Comparison of ENCODE assay signal across 10 cellular contexts in genomic region chr1:68346192-68346808, GRCh38.
DNase-seq lines count a peak whose midpoint lies in the region; ATAC-seq and TF ChIP-seq lines count a peak whose summit lies in the region.
"Had no signal": no experiment of that assay in that cellular context is flagged by ENCODE, and none has a peak within 500 bp of the region (broad histone marks: within the 10 kb centered on the region; RNA-seq: fewer than 3 reads in every experiment).

No MANE protein-coding gene starts in this region.

- H3K27me3 Mint-ChIP-seq in natural killer cell (ENCODE audit: low read depth in 2 of 2), result no peaks in the 10 kb centered on the region
- H3K27me3 Mint-ChIP-seq: central memory CD8-positive, alpha-beta T cell had no signal

- intact Hi-C loops in aorta (cut with DNase I) (loop anchor here in 1 of 2 donors (2.0 kb wide), 1 partner anchor 225 kb away; no protein-coding TSS in a partner anchor), natural killer cell (cut with micrococcal nuclease) (no loop called here)

- no peaks in the 10 kb centered on the region for H3K9me3 ChIP-seq in aorta (ENCODE audit: control insufficient read depth, low read length)
- H3K9me3 ChIP-seq: HAP-1 had no signal

- CTCF ChIA-PET in HEK293T (lab: Yijun Ruan, JAX), result interaction anchor here (0.7 to 2.7 kb wide), 8 partner anchors 9 to 585 kb away, joined by 3 to 21 read pairs (median 4); no protein-coding TSS in a partner anchor

- H3K9me3 Mint-ChIP-seq in natural killer cell, result no peaks in the 10 kb centered on the region

- POLR2A ChIA-PET in HEK293T (lab: Yijun Ruan, JAX), result interaction anchor here (0.7 kb wide), 1 partner anchor 520 kb away, joined by 4 read pairs; no protein-coding TSS in a partner anchor

- no peaks in the 10 kb centered on the region for H3K4me1 ChIP-seq in aorta (ENCODE audit: control insufficient read depth in 1 of 2, insufficient read depth in 2 of 2, low read length in 2 of 2)
- H3K4me1 ChIP-seq: HAP-1 had no signal

- DNase-seq in AG09309 (ENCODE audit: low read depth), result no peak
- peak; percentile 37 for DNase-seq in HEK293T (ENCODE audit: extremely low spot score)
- peak; percentile 39 for DNase-seq in iris pigment epithelial cell (ENCODE audit: low read depth)
- DNase-seq in aorta, result no peak
- no peak for DNase-seq in natural killer cell

- H3K27ac Mint-ChIP-seq in natural killer cell, result no peak overlapping the region

- H3K27ac ChIP-seq in aorta (ENCODE audit: low read depth in 1 of 2, low read length in 2 of 2), result no peak overlapping the region

- no peaks in the 10 kb centered on the region for H3K27me3 ChIP-seq in aorta (ENCODE audit: control insufficient read depth in 1 of 2, insufficient read depth in 2 of 2, low read length in 1 of 2)

- peak; percentile 49; the same call in 2 of the 3 replicates for ATAC-seq in SK-N-SH treated with all-trans-retinoic acid at 6 μM for 48 hours
- ATAC-seq in aorta (ENCODE audit: low FRiP score), result no peak
- ATAC-seq in HG02623 (IDR thresholded peaks at IDR 0.05; ENCODE audit: unreplicated experiment), result no peak
- ATAC-seq in HG03196 (IDR thresholded peaks at IDR 0.05; ENCODE audit: unreplicated experiment), result no peak
- no peak for ATAC-seq in natural killer cell

- 61 to 62% methylated on average over 3 of the region's 3 CpGs for WGBS in aorta, 2 donors

- H3K4me1 Mint-ChIP-seq in natural killer cell, result no peaks in the 10 kb centered on the region
- H3K4me1 Mint-ChIP-seq: central memory CD8-positive, alpha-beta T cell had no signal

- no peaks in the 10 kb centered on the region for H3K36me3 ChIP-seq in aorta (ENCODE audit: control insufficient read depth in 1 of 2, insufficient read depth in 2 of 2, low read length in 1 of 2)
- H3K36me3 ChIP-seq: HAP-1 had no signal

- no peaks in the 10 kb centered on the region for H3K36me3 Mint-ChIP-seq in natural killer cell

- TF ChIP-seq CTCF in AG09309 (IDR thresholded peaks at IDR 0.05; ENCODE audit: control insufficient read depth, insufficient read depth, low read depth, low read length, missing control alignments) (peak; percentile 30), natural killer cell (IDR thresholded peaks at IDR 0.05) (no peak)

- H3K4me3 ChIP-seq in AG09309 (ENCODE audit: control insufficient read depth, low read depth, low read length) (no peak overlapping the region), aorta (ENCODE audit: low read length in 2 of 2) (no peak overlapping the region)
- H3K4me3 ChIP-seq: HAP-1 had no signal

- no peak overlapping the region for H3K4me3 Mint-ChIP-seq in natural killer cell
- H3K4me3 Mint-ChIP-seq: central memory CD8-positive, alpha-beta T cell had no signal

TF ChIP-seq in HEK293T, 16 proteins besides CTCF, POLR2A, EP300 and RAD21:
- TF ChIP-seq FOXA1 (IDR thresholded peaks at IDR 0.05) (no peak), FOXK2 (IDR thresholded peaks at IDR 0.05) (no peak), NFRKB (IDR thresholded peaks at IDR 0.05) (no peak), ARNT (IDR thresholded peaks at IDR 0.05) (no peak), ELF4 (IDR thresholded peaks at IDR 0.05) (no peak), L3MBTL2 (conservative IDR thresholded peaks at IDR 0.05) (no peak), SUZ12 (IDR thresholded peaks at IDR 0.05) (no peak), PKNOX1 (IDR thresholded peaks at IDR 0.05) (no peak), LEF1 (IDR thresholded peaks at IDR 0.05; ENCODE audit: borderline replicate concordance) (no peak), HDGF (IDR thresholded peaks at IDR 0.05; ENCODE audit: borderline replicate concordance) (no peak), TARDBP (IDR thresholded peaks at IDR 0.05) (no peak), CTBP1 (IDR thresholded peaks at IDR 0.05; ENCODE audit: borderline replicate concordance) (no peak), ZNF384 (IDR thresholded peaks at IDR 0.05) (no peak), FOXM1 (IDR thresholded peaks at IDR 0.05; ENCODE audit: borderline replicate concordance) (no peak), BHLHE40 (IDR thresholded peaks at IDR 0.05; ENCODE audit: borderline replicate concordance) (no peak), SP1 (IDR thresholded peaks at IDR 0.05) (no peak)

TF ChIP-seq in SK-N-SH treated with all-trans-retinoic acid at 6 μM for 48 hours, 23 proteins besides CTCF, POLR2A, EP300 and RAD21:
- no peak for TF ChIP-seq PPARA (CRISPR knock-in tag; IDR thresholded peaks at IDR 0.05; ENCODE audit: borderline replicate concordance)
- no peak for TF ChIP-seq CREB5 (CRISPR knock-in tag; IDR thresholded peaks at IDR 0.05; ENCODE audit: low read depth)
- no peak for TF ChIP-seq GLIS3 (CRISPR knock-in tag; IDR thresholded peaks at IDR 0.05)
- TF ChIP-seq OSR1 (CRISPR knock-in tag; IDR thresholded peaks at IDR 0.05), result no peak
- TF ChIP-seq ZFP30 (CRISPR knock-in tag; IDR thresholded peaks at IDR 0.05), result no peak
- TF ChIP-seq CSRNP3 (CRISPR knock-in tag; IDR thresholded peaks at IDR 0.05), result no peak
- TF ChIP-seq TSHZ2 (CRISPR knock-in tag; IDR thresholded peaks at IDR 0.05), result no peak
- TF ChIP-seq ISL1 (CRISPR knock-in tag; IDR thresholded peaks at IDR 0.05), result no peak
- no peak for TF ChIP-seq TCF4 (CRISPR knock-in tag; IDR thresholded peaks at IDR 0.05; ENCODE audit: borderline replicate concordance)
- no peak for TF ChIP-seq ZFP3 (CRISPR knock-in tag; IDR thresholded peaks at IDR 0.05)
- TF ChIP-seq ARNTL (CRISPR knock-in tag; IDR thresholded peaks at IDR 0.05; ENCODE audit: borderline replicate concordance, low read depth), result no peak
TF ChIP-seq in SK-N-SH treated with all-trans-retinoic acid at 6 μM for 48 hours: peak in this region for 0.

Comparison
In these comparisons a context has a peak if more than half of its experiments do, and no peak if none do; other contexts are left out.
1. DNase-seq: peak in HEK293T (single experiment) and iris pigment epithelial cell (single experiment); none in AG09309 (single experiment), aorta (0 of 2) and natural killer cell (single experiment).